ENCODE assay signal across 32 cellular contexts in genomic region chr14:22434901-22435565, GRCh38.
"Had no signal": no experiment of that assay in that cellular context is flagged by ENCODE, and none has a peak within 500 bp of the region (broad histone marks: within the 10 kb centered on the region; RNA-seq: fewer than 3 reads in every experiment).

No MANE protein-coding gene starts in this region.

- H3K27me3 Mint-ChIP-seq: activated naive CD4-positive, alpha-beta T cell treated with anti-CD3 and anti-CD28 coated beads, Interleukin-2, amount 10 ng/mL, durations not matched to agents 7 days and 5 days; activated T-cell treated with anti-CD3 and anti-CD28 coated beads, Interleukin-2, amount 50 U/mL, for 24 hours; effector memory CD8-positive, alpha-beta T cell; stimulated activated memory B cell treated with anti-CD40 and anti-IgM and Interleukin-4, amounts not matched to agents 10 μg/mL and 1 μg/mL and 100 μg/mL, for 72 hours; T-helper 17 cell had no signal

- H3K4me3 ChIP-seq: adrenal gland, body of pancreas, cardiac muscle cell, coronary artery, neural progenitor cell, right atrium auricular region, smooth muscle cell, stomach, suprapubic skin, tibial artery had no signal

- H3K9me3 ChIP-seq: adrenal gland, body of pancreas, right atrium auricular region, stomach, suprapubic skin, tibial artery had no signal

- H2AFZ ChIP-seq: neural progenitor cell had no signal

- H3K9me3 Mint-ChIP-seq: activated naive CD4-positive, alpha-beta T cell treated with anti-CD3 and anti-CD28 coated beads, Interleukin-2, amount 10 ng/mL, durations not matched to agents 7 days and 5 days; activated T-cell treated with anti-CD3 and anti-CD28 coated beads, Interleukin-2, amount 50 U/mL, for 24 hours; effector memory CD8-positive, alpha-beta T cell; naive B cell; stimulated activated memory B cell treated with anti-CD40 and anti-IgM and Interleukin-4, amounts not matched to agents 10 μg/mL and 1 μg/mL and 100 μg/mL, for 72 hours had no signal

- DNase-seq: activated CD4-positive, alpha-beta T cell treated with anti-CD3 and anti-CD28 coated beads for 48 hours; activated CD4-positive, alpha-beta T cell treated with anti-CD3 and anti-CD28 coated beads, Interleukin-2, amount 50 U/mL, for 48 hours; activated CD8-positive, alpha-beta memory T cell treated with anti-CD3 and anti-CD28 coated beads, Interleukin-2, amount 50 U/mL, for 4 hours; activated gamma-delta T cell; activated naive CD4-positive, alpha-beta T cell treated with anti-CD3 and anti-CD28 coated beads, Interleukin-2, amount 10 ng/mL, durations not matched to agents 7 days and 5 days; activated T-cell treated with anti-CD3 and anti-CD28 coated beads, Interleukin-2, amount 50 U/mL, for 24 hours; adrenal gland; aorta; body of pancreas; cerebellar nuclear complex; effector memory CD8-positive, alpha-beta T cell; head of caudate nucleus; kidney; left colon; mammary epithelial cell; naive B cell; stimulated activated CD4-positive, alpha-beta T cell treated with anti-CD3 and anti-CD28 coated beads, Interleukin-1b, Interleukin-23, amount 100 ng/mL, for 48 hours; stimulated activated CD4-positive, alpha-beta T cell treated with anti-CD3 and anti-CD28 coated beads, Interleukin-4, amount 100 ng/mL, for 4 hours; stimulated activated CD8-positive, alpha-beta memory T cell treated with anti-CD3 and anti-CD28 coated beads, Interleukin-4, amount 100 ng/mL, for 48 hours; stomach; T-helper 17 cell; T1000; tibial artery; WERI-Rb-1 had no signal

- H3K36me3 ChIP-seq: adrenal gland, cardiac muscle cell, neural progenitor cell, right atrium auricular region, stomach, suprapubic skin, tibial artery, WERI-Rb-1 had no signal

- ATAC-seq: activated CD4-positive, CD25-positive, alpha-beta regulatory T cell treated with anti-CD3 and anti-CD28 coated beads, Interleukin-2, amount 50 U/mL, for 24 hours; body of pancreas; effector memory CD8-positive, alpha-beta T cell; left colon; stimulated activated memory B cell treated with anti-CD40 and anti-IgM and Interleukin-4, amounts not matched to agents 10 μg/mL and 1 μg/mL and 100 μg/mL, for 72 hours; T-helper 17 cell had no signal

- H3K4me1 ChIP-seq: neural progenitor cell had no signal

- H3K36me3 Mint-ChIP-seq: activated naive CD4-positive, alpha-beta T cell treated with anti-CD3 and anti-CD28 coated beads, Interleukin-2, amount 10 ng/mL, durations not matched to agents 7 days and 5 days; naive B cell; neural progenitor cell; stimulated activated memory B cell treated with anti-CD40 and anti-IgM and Interleukin-4, amounts not matched to agents 10 μg/mL and 1 μg/mL and 100 μg/mL, for 72 hours had no signal

- H3K27ac ChIP-seq: adrenal gland, body of pancreas, cardiac muscle cell, coronary artery, neural progenitor cell, right atrium auricular region, stomach, suprapubic skin, tibial artery, WERI-Rb-1 had no signal

- H3K4me2 ChIP-seq: neural progenitor cell, smooth muscle cell had no signal

- H3K27me3 ChIP-seq: adrenal gland, body of pancreas, cardiac muscle cell, neural progenitor cell, right atrium auricular region, stomach, suprapubic skin, tibial artery had no signal

- H3K4me1 Mint-ChIP-seq: activated naive CD4-positive, alpha-beta T cell treated with anti-CD3 and anti-CD28 coated beads, Interleukin-2, amount 10 ng/mL, durations not matched to agents 7 days and 5 days; T-helper 17 cell had no signal

- H3K4me3 Mint-ChIP-seq: activated naive CD4-positive, alpha-beta T cell treated with anti-CD3 and anti-CD28 coated beads, Interleukin-2, amount 10 ng/mL, durations not matched to agents 7 days and 5 days; activated T-cell treated with anti-CD3 and anti-CD28 coated beads, Interleukin-2, amount 50 U/mL, for 24 hours; effector memory CD8-positive, alpha-beta T cell; naive B cell; neural progenitor cell; stimulated activated memory B cell treated with anti-CD40 and anti-IgM and Interleukin-4, amounts not matched to agents 10 μg/mL and 1 μg/mL and 100 μg/mL, for 72 hours; T-helper 17 cell had no signal

- H3K27ac Mint-ChIP-seq: activated naive CD4-positive, alpha-beta T cell treated with anti-CD3 and anti-CD28 coated beads, Interleukin-2, amount 10 ng/mL, durations not matched to agents 7 days and 5 days; activated T-cell treated with anti-CD3 and anti-CD28 coated beads, Interleukin-2, amount 50 U/mL, for 24 hours; effector memory CD8-positive, alpha-beta T cell; neural progenitor cell; stimulated activated memory B cell treated with anti-CD40 and anti-IgM and Interleukin-4, amounts not matched to agents 10 μg/mL and 1 μg/mL and 100 μg/mL, for 72 hours; T-helper 17 cell had no signal

- H3K9ac ChIP-seq: neural progenitor cell had no signal
